In genomic region chr14:54564799-54565235, GRCh38 we compare ENCODE assay signal across 8 cellular contexts. TPM values are rescaled to one million over a fixed set of nuclear protein-coding genes. Genes with fewer than 3 reads are reported as not detected.
DNase-seq lines count a peak whose midpoint lies in the region; ATAC-seq, FAIRE-seq and TF ChIP-seq lines count a peak whose summit lies in the region.

No MANE protein-coding gene starts in this region.

- H3K9me3 ChIP-seq in HUES64 (ENCODE audit: insufficient read depth, low read depth, low read length) = no peaks in the 10 kb centered on the region
- no peaks in the 10 kb centered on the region for H3K9me3 ChIP-seq in ovary

- H3K27me3 Mint-ChIP-seq in activated T-helper 1 cell treated with anti-CD3 and anti-CD28 coated beads, Interleukin-12 subunit alpha, Interleukin-12 subunit beta, Interleukin-2, Interleukin-4 antibody, amounts not matched to agents 30 ng/mL and 10 ng/mL and 1 ng/mL, durations not matched to agents 14 hours and 24 hours and 36 hours (ENCODE audit: insufficient read depth) = peaks cover 51% of the 10 kb centered on the region

- H3K4me1 ChIP-seq in HUES64 (ENCODE audit: insufficient read depth, low read length) = peaks cover 21% of the 10 kb centered on the region
- peaks cover 2% of the 10 kb centered on the region for H3K4me1 ChIP-seq in ovary (ENCODE audit: insufficient read depth)

- no peak overlapping the region for H3K27ac ChIP-seq in HUES64 (ENCODE audit: low read depth, low read length)
- H3K27ac ChIP-seq in ovary = peak overlapping the region; percentile 96 to 100

- TF ChIP-seq CTCF in ovary (IDR thresholded peaks at IDR 0.05) = peak in 1 of 3 donors; percentile 15

- WGBS in HUES64 = 1% methylated on average over 17 of the region's 18 CpGs
- WGBS in ovary, 3 donors = 1 to 2% (median 2%) methylated on average over 18 of the region's 18 CpGs

- H3K4me3 ChIP-seq in HUES64 (ENCODE audit: low read length) = peak overlapping the region; percentile 73
- peak overlapping the region; percentile 61 for H3K4me3 ChIP-seq in ovary

- peak; percentile 56 for DNase-seq in NCI-H1105 treated with DMSO at 0.1 percent for 48 hours (lab: John Stamatoyannopoulos, UW)
- DNase-seq in NCI-H1105 (lab: John Stamatoyannopoulos, UW) = no peak
- DNase-seq in activated T-helper 1 cell treated with anti-CD3 and anti-CD28 coated beads, Interleukin-12 subunit alpha, Interleukin-12 subunit beta, Interleukin-2, Interleukin-4 antibody, amounts not matched to agents 30 ng/mL and 10 ng/mL and 1 ng/mL, durations not matched to agents 14 hours and 24 hours and 36 hours (ENCODE audit: low spot score) = no peak
- DNase-seq in frontal cortex (ENCODE audit: low spot score in 2 of 2) = peak; percentile 37 to 49
- peak in 1 of 5 donors; percentile 61 for DNase-seq in ovary
- no peak for DNase-seq in stimulated activated CD4-positive, alpha-beta T cell treated with anti-CD3 and anti-CD28 coated beads, Interleukin-2, amount 100 ng/mL, for 48 hours

- intact Hi-C loops in activated T-helper 1 cell treated with anti-CD3 and anti-CD28 coated beads, Interleukin-12 subunit alpha, Interleukin-12 subunit beta, Interleukin-2, Interleukin-4 antibody, amounts not matched to agents 30 ng/mL and 10 ng/mL and 1 ng/mL, durations not matched to agents 14 hours and 24 hours and 36 hours (cut with micrococcal nuclease) = loop anchor here (1.0 to 2.0 kb wide), 10 partner anchors 56 to 338 kb away; partner anchors contain the start of genes CGRRF1, CNIH1 and GCH1
- intact Hi-C loops in ovary (cut with DNase I) = loop anchor here (1.0 to 5.0 kb wide), 7 partner anchors 122 to 487 kb away; partner anchors contain the start of gene MAPK1IP1L (in 1 of the 4)

- no peak for TF ChIP-seq EP300 in ovary (IDR thresholded peaks at IDR 0.05)

- ATAC-seq in HG03439 (IDR thresholded peaks at IDR 0.05; ENCODE audit: unreplicated experiment) = no peak

- peaks cover 21% of the 10 kb centered on the region for H3K4me1 Mint-ChIP-seq in activated T-helper 1 cell treated with anti-CD3 and anti-CD28 coated beads, Interleukin-12 subunit alpha, Interleukin-12 subunit beta, Interleukin-2, Interleukin-4 antibody, amounts not matched to agents 30 ng/mL and 10 ng/mL and 1 ng/mL, durations not matched to agents 14 hours and 24 hours and 36 hours (ENCODE audit: low read depth)

- H3K4me3 Mint-ChIP-seq in activated T-helper 1 cell treated with anti-CD3 and anti-CD28 coated beads, Interleukin-12 subunit alpha, Interleukin-12 subunit beta, Interleukin-2, Interleukin-4 antibody, amounts not matched to agents 30 ng/mL and 10 ng/mL and 1 ng/mL, durations not matched to agents 14 hours and 24 hours and 36 hours = peak overlapping the region; percentile 45

- H3K27me3 ChIP-seq in HUES64 (ENCODE audit: insufficient read depth, low read length) (peaks cover 45% of the 10 kb centered on the region), ovary (no peaks in the 10 kb centered on the region)

- H3K36me3 Mint-ChIP-seq in activated T-helper 1 cell treated with anti-CD3 and anti-CD28 coated beads, Interleukin-12 subunit alpha, Interleukin-12 subunit beta, Interleukin-2, Interleukin-4 antibody, amounts not matched to agents 30 ng/mL and 10 ng/mL and 1 ng/mL, durations not matched to agents 14 hours and 24 hours and 36 hours (ENCODE audit: low read depth) = no peaks in the 10 kb centered on the region

- H3K36me3 ChIP-seq in HUES64 (ENCODE audit: insufficient read depth, low read length) (no peaks in the 10 kb centered on the region), ovary (no peaks in the 10 kb centered on the region)

- no peak for TF ChIP-seq POLR2A in ovary (IDR thresholded peaks at IDR 0.05)

- no peak for FAIRE-seq in frontal cortex (lab: Jason Lieb, UNC)

- no peak overlapping the region for H3K9ac ChIP-seq in HUES64 (ENCODE audit: low read depth, low read length)

- H3K27ac Mint-ChIP-seq in activated T-helper 1 cell treated with anti-CD3 and anti-CD28 coated beads, Interleukin-12 subunit alpha, Interleukin-12 subunit beta, Interleukin-2, Interleukin-4 antibody, amounts not matched to agents 30 ng/mL and 10 ng/mL and 1 ng/mL, durations not matched to agents 14 hours and 24 hours and 36 hours = no peak overlapping the region

- no peaks in the 10 kb centered on the region for H3K9me3 Mint-ChIP-seq in activated T-helper 1 cell treated with anti-CD3 and anti-CD28 coated beads, Interleukin-12 subunit alpha, Interleukin-12 subunit beta, Interleukin-2, Interleukin-4 antibody, amounts not matched to agents 30 ng/mL and 10 ng/mL and 1 ng/mL, durations not matched to agents 14 hours and 24 hours and 36 hours

RNA-seq across cellular contexts. Expression of gene SAMD4A, which starts 2.1 kb away (rescaled TPM):
- 2.5 TPM for polyA plus RNA-seq in HUES64 (2013, experiment 1 of 2)
- 2.4 TPM for polyA plus RNA-seq in HUES64 (2013, experiment 2 of 2)
- total RNA-seq in activated T-helper 1 cell treated with anti-CD3 and anti-CD28 coated beads, Interleukin-12 subunit alpha, Interleukin-12 subunit beta, Interleukin-2, Interleukin-4 antibody, amounts not matched to agents 30 ng/mL and 10 ng/mL and 1 ng/mL, durations not matched to agents 14 hours and 24 hours and 36 hours = 1.8 TPM in 2 replicates
- 8.2 TPM for total RNA-seq in frontal cortex
- total RNA-seq in ovary = 10 to 100 TPM in 2 of 7 donors, 1 to 10 TPM in 5; 4.6 to 22.4 (median 7.3) TPM
- polyA plus RNA-seq in ovary = 10 to 100 TPM in 1 of 2 donors, 1 to 10 TPM in 1; 2.3 to 13.0 TPM

RNA-seq across cellular contexts. Expression of gene CGRRF1, which starts 55.1 kb away (rescaled TPM):
- polyA plus RNA-seq in HUES64 (2013, experiment 1 of 2) = 17.7 TPM
- 18.1 TPM for polyA plus RNA-seq in HUES64 (2013, experiment 2 of 2)
- total RNA-seq in activated T-helper 1 cell treated with anti-CD3 and anti-CD28 coated beads, Interleukin-12 subunit alpha, Interleukin-12 subunit beta, Interleukin-2, Interleukin-4 antibody, amounts not matched to agents 30 ng/mL and 10 ng/mL and 1 ng/mL, durations not matched to agents 14 hours and 24 hours and 36 hours = 8.5 and 13.2 TPM in 2 replicates
- 19.6 TPM for total RNA-seq in frontal cortex
- total RNA-seq in ovary = 10 to 100 TPM; 20.3 to 36.7 (median 25.2) TPM
- polyA plus RNA-seq in ovary = 10 to 100 TPM; 17.9 to 18.5 TPM

Comparison
In these comparisons a context has a peak if more than half of its experiments do, and no peak if none do; other contexts are left out.
1. DNase-seq: peak in NCI-H1105 treated with DMSO at 0.1 percent for 48 hours (single experiment) and frontal cortex (2 of 2); none in NCI-H1105 (single experiment), activated T-helper 1 cell treated with anti-CD3 and anti-CD28 coated beads, Interleukin-12 subunit alpha, Interleukin-12 subunit beta, Interleukin-2, Interleukin-4 antibody, amounts not matched to agents 30 ng/mL and 10 ng/mL and 1 ng/mL, durations not matched to agents 14 hours and 24 hours and 36 hours (single experiment) and stimulated activated CD4-positive, alpha-beta T cell treated with anti-CD3 and anti-CD28 coated beads, Interleukin-2, amount 100 ng/mL, for 48 hours (0 of 2).